1 cellular context compared by ENCODE assay signal in genomic region chr9:88791105-88791805, GRCh38.
TF ChIP-seq lines count a peak whose summit lies in the region.

No MANE protein-coding gene starts in this region.

TF ChIP-seq in WTC11, 78 proteins besides CTCF, POLR2A, EP300 and RAD21 (continued from another document):
- no peak for TF ChIP-seq ZNF532 (CRISPR knock-in tag; IDR thresholded peaks at IDR 0.05; ENCODE audit: borderline replicate concordance)
- no peak for TF ChIP-seq NR3C1 (CRISPR knock-in tag; conservative IDR thresholded peaks at IDR 0.05; ENCODE audit: low read depth)
- no peak for TF ChIP-seq ZNF423 (CRISPR knock-in tag; IDR thresholded peaks at IDR 0.05)
- TF ChIP-seq, protein P1, sequence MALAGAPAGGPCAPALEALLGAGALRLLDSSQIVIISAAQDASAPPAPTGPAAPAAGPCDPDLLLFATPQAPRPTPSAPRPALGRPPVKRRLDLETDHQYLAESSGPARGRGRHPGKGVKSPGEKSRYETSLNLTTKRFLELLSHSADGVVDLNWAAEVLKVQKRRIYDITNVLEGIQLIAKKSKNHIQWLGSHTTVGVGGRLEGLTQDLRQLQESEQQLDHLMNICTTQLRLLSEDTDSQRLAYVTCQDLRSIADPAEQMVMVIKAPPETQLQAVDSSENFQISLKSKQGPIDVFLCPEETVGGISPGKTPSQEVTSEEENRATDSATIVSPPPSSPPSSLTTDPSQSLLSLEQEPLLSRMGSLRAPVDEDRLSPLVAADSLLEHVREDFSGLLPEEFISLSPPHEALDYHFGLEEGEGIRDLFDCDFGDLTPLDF (CRISPR knock-in tag; IDR thresholded peaks at IDR 0.05), result no peak
- TF ChIP-seq, protein P2, sequence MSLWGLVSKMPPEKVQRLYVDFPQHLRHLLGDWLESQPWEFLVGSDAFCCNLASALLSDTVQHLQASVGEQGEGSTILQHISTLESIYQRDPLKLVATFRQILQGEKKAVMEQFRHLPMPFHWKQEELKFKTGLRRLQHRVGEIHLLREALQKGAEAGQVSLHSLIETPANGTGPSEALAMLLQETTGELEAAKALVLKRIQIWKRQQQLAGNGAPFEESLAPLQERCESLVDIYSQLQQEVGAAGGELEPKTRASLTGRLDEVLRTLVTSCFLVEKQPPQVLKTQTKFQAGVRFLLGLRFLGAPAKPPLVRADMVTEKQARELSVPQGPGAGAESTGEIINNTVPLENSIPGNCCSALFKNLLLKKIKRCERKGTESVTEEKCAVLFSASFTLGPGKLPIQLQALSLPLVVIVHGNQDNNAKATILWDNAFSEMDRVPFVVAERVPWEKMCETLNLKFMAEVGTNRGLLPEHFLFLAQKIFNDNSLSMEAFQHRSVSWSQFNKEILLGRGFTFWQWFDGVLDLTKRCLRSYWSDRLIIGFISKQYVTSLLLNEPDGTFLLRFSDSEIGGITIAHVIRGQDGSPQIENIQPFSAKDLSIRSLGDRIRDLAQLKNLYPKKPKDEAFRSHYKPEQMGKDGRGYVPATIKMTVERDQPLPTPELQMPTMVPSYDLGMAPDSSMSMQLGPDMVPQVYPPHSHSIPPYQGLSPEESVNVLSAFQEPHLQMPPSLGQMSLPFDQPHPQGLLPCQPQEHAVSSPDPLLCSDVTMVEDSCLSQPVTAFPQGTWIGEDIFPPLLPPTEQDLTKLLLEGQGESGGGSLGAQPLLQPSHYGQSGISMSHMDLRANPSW (CRISPR knock-in tag; conservative IDR thresholded peaks at IDR 0.05; ENCODE audit: low read depth), result no peak
- TF ChIP-seq ZNF232 (CRISPR knock-in tag; IDR thresholded peaks at IDR 0.05), result no peak
- TF ChIP-seq ESRRA (CRISPR knock-in tag; IDR thresholded peaks at IDR 0.05; ENCODE audit: borderline replicate concordance), result no peak
- TF ChIP-seq, protein P3, sequence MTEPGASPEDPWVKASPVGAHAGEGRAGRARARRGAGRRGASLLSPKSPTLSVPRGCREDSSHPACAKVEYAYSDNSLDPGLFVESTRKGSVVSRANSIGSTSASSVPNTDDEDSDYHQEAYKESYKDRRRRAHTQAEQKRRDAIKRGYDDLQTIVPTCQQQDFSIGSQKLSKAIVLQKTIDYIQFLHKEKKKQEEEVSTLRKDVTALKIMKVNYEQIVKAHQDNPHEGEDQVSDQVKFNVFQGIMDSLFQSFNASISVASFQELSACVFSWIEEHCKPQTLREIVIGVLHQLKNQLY (CRISPR knock-in tag; IDR thresholded peaks at IDR 0.05), result no peak
- TF ChIP-seq GABPB1 (CRISPR knock-in tag; IDR thresholded peaks at IDR 0.05), result no peak
- TF ChIP-seq IRF1 (CRISPR knock-in tag; IDR thresholded peaks at IDR 0.05), result no peak
- TF ChIP-seq SP1 (CRISPR knock-in tag; conservative IDR thresholded peaks at IDR 0.05), result no peak
- TF ChIP-seq, protein P4, sequence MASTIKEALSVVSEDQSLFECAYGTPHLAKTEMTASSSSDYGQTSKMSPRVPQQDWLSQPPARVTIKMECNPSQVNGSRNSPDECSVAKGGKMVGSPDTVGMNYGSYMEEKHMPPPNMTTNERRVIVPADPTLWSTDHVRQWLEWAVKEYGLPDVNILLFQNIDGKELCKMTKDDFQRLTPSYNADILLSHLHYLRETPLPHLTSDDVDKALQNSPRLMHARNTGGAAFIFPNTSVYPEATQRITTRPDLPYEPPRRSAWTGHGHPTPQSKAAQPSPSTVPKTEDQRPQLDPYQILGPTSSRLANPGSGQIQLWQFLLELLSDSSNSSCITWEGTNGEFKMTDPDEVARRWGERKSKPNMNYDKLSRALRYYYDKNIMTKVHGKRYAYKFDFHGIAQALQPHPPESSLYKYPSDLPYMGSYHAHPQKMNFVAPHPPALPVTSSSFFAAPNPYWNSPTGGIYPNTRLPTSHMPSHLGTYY (CRISPR knock-in tag; IDR thresholded peaks at IDR 0.05), result no peak
- no peak for TF ChIP-seq EMX1 (CRISPR knock-in tag; IDR thresholded peaks at IDR 0.05)
